Comparison of ENCODE assay signal across 23 cellular contexts in the genomic region with DNA sequence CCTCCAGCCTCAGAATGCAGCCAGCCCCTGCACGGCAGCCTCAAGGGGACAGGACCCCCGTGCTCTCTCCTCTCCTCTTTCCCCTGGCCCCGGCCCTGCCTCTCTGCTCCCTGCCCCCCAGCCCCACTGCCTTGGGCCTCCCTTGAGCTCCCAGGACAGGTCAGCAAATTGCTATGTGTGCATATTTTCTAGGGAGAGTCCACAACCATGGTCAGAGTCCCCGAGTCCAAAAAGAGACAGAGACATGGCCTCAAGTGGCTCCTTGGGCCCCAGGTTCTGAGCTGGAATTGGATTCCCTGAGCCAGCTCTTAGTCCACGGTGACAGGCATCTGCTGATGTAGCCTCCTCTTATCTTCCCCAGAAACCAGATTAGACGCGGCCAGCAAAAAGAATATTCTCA. TPM values are rescaled to one million over a fixed set of nuclear protein-coding genes. Genes with fewer than 3 reads are reported as not detected.
"Had no signal": no experiment of that assay in that cellular context is flagged by ENCODE, and none has a peak within 500 bp of the region (broad histone marks: within the 10 kb centered on the region; RNA-seq: fewer than 3 reads in every experiment).

No MANE protein-coding gene starts in this region.

- H3K9me3 ChIP-seq: MG63 had no signal

- DNase-seq: activated CD4-positive, alpha-beta T cell treated with anti-CD3 and anti-CD28 coated beads for 4 hours; activated CD8-positive, alpha-beta memory T cell treated with anti-CD3 and anti-CD28 coated beads, Interleukin-2, amount 50 U/mL, for 4 hours; activated CD8-positive, alpha-beta T cell treated with anti-CD3 and anti-CD28 coated beads for 36 hours; activated naive CD4-positive, alpha-beta T cell treated with Interleukin-2 at 50 U/mL for 16 hours; activated naive CD8-positive, alpha-beta T cell treated with anti-CD3 and anti-CD28 coated beads, Interleukin-2, amount 50 U/mL, for 24 hours; activated T-cell treated with anti-CD3 and anti-CD28 coated beads, Interleukin-2, amount 50 U/mL, for 72 hours; amniotic stem cell; MG63; MV-4-11; NCI-H1092 treated with DMSO at 0.1 percent for 48 hours; NCI-H1417 treated with DMSO at 0.1 percent for 48 hours; NCI-H1694; NCI-H2029 treated with DMSO at 0.1 percent for 48 hours; NCI-H345; NCI-H510A; NCI-H526 treated with DMSO at 0.1 percent for 48 hours; PC-3; SHP77 treated with DMSO at 0.1 percent for 48 hours had no signal

- H3K4me3 ChIP-seq: MG63 had no signal

- H3K36me3 ChIP-seq: MG63 had no signal

- ATAC-seq: activated CD4-positive, CD25-positive, alpha-beta regulatory T cell treated with anti-CD3 and anti-CD28 coated beads, Interleukin-2, amount 50 U/mL, for 24 hours; activated CD8-positive, alpha-beta T cell treated with anti-CD3 and anti-CD28 coated beads for 36 hours; activated naive CD4-positive, alpha-beta T cell treated with anti-CD3 and anti-CD28 coated beads, Interleukin-2, amount 50 U/mL, for 72 hours; activated naive CD8-positive, alpha-beta T cell treated with anti-CD3 and anti-CD28 coated beads, Interleukin-2, amount 50 U/mL, for 24 hours; activated T-cell treated with anti-CD3 and anti-CD28 coated beads, Interleukin-2, amount 50 U/mL, for 72 hours; PC-3 had no signal

- FAIRE-seq: astrocyte, RCC 7860 had no signal

RNA-seq across cellular contexts. Expression of a gene that starts 16.6 kb away (rescaled TPM):
- total RNA-seq: activated T-cell treated with anti-CD3 and anti-CD28 coated beads, Interleukin-2, amount 50 U/mL, for 72 hours; astrocyte; PC-3; SK-MEL-5 had no signal
